Comparison of ENCODE assay signal across 21 cellular contexts in the genomic region with DNA sequence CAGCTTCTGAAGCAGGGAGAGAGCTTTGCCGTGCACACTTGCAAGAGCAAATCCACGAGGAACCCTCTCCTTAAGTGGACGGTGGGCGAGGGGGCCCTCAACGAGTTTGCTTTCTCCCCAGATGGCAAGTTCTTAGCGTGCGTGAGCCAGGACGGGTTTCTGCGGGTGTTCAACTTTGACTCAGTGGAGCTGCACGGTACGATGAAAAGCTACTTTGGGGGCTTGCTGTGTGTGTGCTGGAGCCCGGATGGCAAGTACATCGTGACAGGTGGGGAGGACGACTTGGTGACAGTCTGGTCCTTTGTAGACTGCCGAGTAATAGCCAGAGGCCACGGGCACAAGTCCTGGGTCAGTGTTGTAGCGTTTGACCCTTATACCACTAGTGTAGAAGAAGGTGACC.
"Had no signal": no experiment of that assay in that cellular context is flagged by ENCODE, and none has a peak within 500 bp of the region (broad histone marks: within the 10 kb centered on the region; RNA-seq: fewer than 3 reads in every experiment).

No MANE protein-coding gene starts in this region.

- H3K27me3 ChIP-seq: hepatocyte, stomach, uterus had no signal

- H3K27ac ChIP-seq: hepatocyte, lower lobe of right lung, parathyroid adenoma, skin epidermis, stomach, uterus, WERI-Rb-1 had no signal

- DNase-seq: activated CD4-positive, alpha-beta memory T cell treated with anti-CD3 and anti-CD28 coated beads, Interleukin-2, amount 10 ng/mL, durations not matched to agents 7 days and 5 days; activated CD4-positive, alpha-beta T cell treated with anti-CD3 and anti-CD28 coated beads for 4 hours; activated CD8-positive, alpha-beta memory T cell treated with anti-CD3 and anti-CD28 coated beads, Interleukin-2, amount 10 ng/mL, durations not matched to agents 7 days and 5 days; activated naive CD4-positive, alpha-beta T cell treated with Interleukin-2 at 50 U/mL for 16 hours; activated naive CD8-positive, alpha-beta T cell treated with anti-CD3 and anti-CD28 coated beads, Interleukin-2, amount 10 ng/mL, durations not matched to agents 7 days and 5 days; activated T-cell treated with anti-CD3 and anti-CD28 coated beads, Interleukin-2, amount 50 U/mL, for 1 hour; effector memory CD8-positive, alpha-beta T cell; left colon; lower lobe of right lung; natural killer cell; retina; stimulated activated CD4-positive, alpha-beta T cell treated with anti-CD3 and anti-CD28 coated beads, Interleukin-15, amount 100 ng/mL, for 24 hours; stimulated activated CD4-positive, alpha-beta T cell treated with anti-CD3 and anti-CD28 coated beads, Interleukin-4, amount 100 ng/mL, for 24 hours; stomach; uterus; WERI-Rb-1 had no signal

- H3K9me3 ChIP-seq: lower lobe of right lung, stomach, uterus had no signal

- ATAC-seq: activated CD8-positive, alpha-beta memory T cell treated with anti-CD3 and anti-CD28 coated beads, Interleukin-2, amount 10 ng/mL, durations not matched to agents 7 days and 5 days; activated T-helper 17 cell treated with anti-CD3 and anti-CD28 coated beads, Interleukin-2, amount 50 U/mL, for 72 hours; effector memory CD8-positive, alpha-beta T cell; natural killer cell; stimulated activated effector memory CD8-positive, alpha-beta T cell treated with anti-CD3 and anti-CD28 coated beads, Interleukin-12 subunit alpha, Interleukin-12 subunit beta, amount 100 ng/mL, for 72 hours had no signal

- H3K4me1 ChIP-seq: lower lobe of right lung, uterus had no signal

- H3K36me3 ChIP-seq: uterus had no signal

- H3K4me3 ChIP-seq: hepatocyte, lower lobe of right lung, skin epidermis, stomach, uterus had no signal
